22 cellular contexts compared by ENCODE assay signal in the genomic region with DNA sequence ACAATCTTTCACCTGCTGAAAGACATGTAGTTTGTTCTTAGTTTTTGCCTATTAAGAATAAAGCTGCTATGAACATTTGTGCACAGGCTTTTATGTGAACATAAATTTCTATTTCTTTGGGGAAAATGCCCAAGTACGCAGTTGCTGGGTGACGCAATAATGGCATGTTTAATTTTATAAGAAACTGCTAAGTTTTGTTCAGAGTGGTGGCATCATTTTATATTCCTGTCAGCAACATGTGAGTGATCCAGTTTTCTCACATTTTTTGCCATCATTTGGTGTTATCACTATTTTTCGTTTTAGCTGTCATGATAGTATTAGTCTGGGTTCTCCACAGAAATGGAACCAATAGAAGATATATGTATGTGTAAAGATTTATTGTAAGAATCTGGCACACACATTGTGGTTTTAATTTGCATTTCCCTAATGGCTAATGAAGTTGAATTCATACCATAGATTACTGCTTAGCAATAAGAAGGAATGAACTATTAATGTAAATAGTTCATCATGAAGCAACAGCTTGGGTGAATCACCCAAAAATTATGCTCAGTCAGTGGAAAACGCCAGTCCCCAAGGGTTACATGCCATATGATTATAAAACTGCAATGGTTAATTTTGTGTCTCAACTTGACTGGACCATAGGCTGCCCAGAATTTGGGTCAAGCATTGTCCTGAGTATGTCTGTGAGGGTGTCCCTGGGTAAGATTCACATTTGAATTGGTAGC.
DNase-seq lines count a peak whose midpoint lies in the region; ATAC-seq, FAIRE-seq and TF ChIP-seq lines count a peak whose summit lies in the region.
"Had no signal": no experiment of that assay in that cellular context is flagged by ENCODE, and none has a peak within 500 bp of the region (broad histone marks: within the 10 kb centered on the region; RNA-seq: fewer than 3 reads in every experiment).

No MANE protein-coding gene starts in this region.

- H2AFZ ChIP-seq in HepG2 (ENCODE audit: low read length) (no peak overlapping the region), astrocyte (ENCODE audit: low read depth, low read length) (no peak overlapping the region), fibroblast of lung (ENCODE audit: low read length) (no peak overlapping the region)

- H3K4me2 ChIP-seq in HepG2 (ENCODE audit: low read depth, low read length) (no peak overlapping the region), astrocyte (ENCODE audit: low read length) (no peak overlapping the region), fibroblast of lung (ENCODE audit: extremely low read depth, insufficient read depth, low read length) (no peak overlapping the region)
- H3K4me2 ChIP-seq: A549 had no signal

- no peak overlapping the region for H3K4me3 Mint-ChIP-seq in astrocyte (ENCODE audit: unreplicated experiment)
- H3K4me3 Mint-ChIP-seq: CD4-positive, alpha-beta T cell; H9; IgD-negative memory B cell had no signal

- no peaks in the 10 kb centered on the region for H3K36me3 ChIP-seq in HepG2 (replicated peaks in 1 of 2; ENCODE audit: control insufficient read depth in 1 of 2, insufficient read depth in 2 of 2, low read length in 2 of 2)
- no peaks in the 10 kb centered on the region for H3K36me3 ChIP-seq in right lobe of liver
- H3K36me3 ChIP-seq in astrocyte (ENCODE audit: insufficient read depth, low read length) = no peaks in the 10 kb centered on the region
- no peaks in the 10 kb centered on the region for H3K36me3 ChIP-seq in fibroblast of lung (ENCODE audit: control insufficient read depth, insufficient read depth, low read length)

- H4K20me1 ChIP-seq in HepG2 (ENCODE audit: insufficient read depth, low read length) = no peaks in the 10 kb centered on the region
- no peaks in the 10 kb centered on the region for H4K20me1 ChIP-seq in astrocyte (ENCODE audit: insufficient read depth, low read length)
- no peaks in the 10 kb centered on the region for H4K20me1 ChIP-seq in fibroblast of lung (ENCODE audit: control insufficient read depth, extremely low read depth, insufficient read depth, low read length)

- CTCF ChIA-PET in HepG2 (lab: Yijun Ruan, JAX; ENCODE audit: low intra/inter-chr PET ratio, low total read pairs) = no interaction called here

- H3K4me3 ChIP-seq in HepG2 (replicated peaks in 1 of 3; ENCODE audit: insufficient read depth in 1 of 3, low read depth in 2 of 3, low read length in 3 of 3) (no peak overlapping the region), right lobe of liver (no peak overlapping the region), astrocyte (ENCODE audit: insufficient read depth, low read depth, low read length) (no peak overlapping the region), fibroblast of lung (replicated peaks in 1 of 4; ENCODE audit: control extremely low read depth in 1 of 4, insufficient read depth in 1 of 4, low read depth in 3 of 4, low read length in 4 of 4) (no peak overlapping the region)
- H3K4me3 ChIP-seq: A549 had no signal

- POLR2A ChIA-PET in HepG2 (lab: Yijun Ruan, JAX) = no interaction called here

- H3K27me3 ChIP-seq in HepG2 (ENCODE audit: control insufficient read depth in 1 of 2, insufficient read depth in 2 of 2, low read length in 2 of 2) (no peaks in the 10 kb centered on the region), right lobe of liver (no peaks in the 10 kb centered on the region), astrocyte (ENCODE audit: insufficient read depth, low read length) (no peaks in the 10 kb centered on the region), fibroblast of lung (ENCODE audit: control insufficient read depth, insufficient read depth, low read length) (no peaks in the 10 kb centered on the region)

- H3K4me1 Mint-ChIP-seq in astrocyte (ENCODE audit: low read depth, unreplicated experiment) = no peaks in the 10 kb centered on the region
- H3K4me1 Mint-ChIP-seq: H9, IgD-negative memory B cell had no signal

- H3K36me3 Mint-ChIP-seq in astrocyte (ENCODE audit: low read depth, unreplicated experiment) = no peaks in the 10 kb centered on the region
- H3K36me3 Mint-ChIP-seq: IgD-negative memory B cell had no signal

- no peak overlapping the region for H3K27ac Mint-ChIP-seq in astrocyte (ENCODE audit: unreplicated experiment)
- H3K27ac Mint-ChIP-seq: CD4-positive, alpha-beta T cell; H9; IgD-negative memory B cell had no signal

- TF ChIP-seq POLR2A in HepG2 (IDR thresholded peaks at IDR 0.05; ENCODE audit: insufficient read depth in 1 of 2, low read depth in 2 of 2, low read length in 2 of 2) (no peak), right lobe of liver (IDR thresholded peaks at IDR 0.05) (no peak)

- no peaks in the 10 kb centered on the region for H3K79me2 ChIP-seq in HepG2 (ENCODE audit: insufficient read depth, low read length)
- no peaks in the 10 kb centered on the region for H3K79me2 ChIP-seq in astrocyte (ENCODE audit: insufficient read depth, low read length)
- H3K79me2 ChIP-seq in fibroblast of lung (ENCODE audit: control insufficient read depth, insufficient read depth, low read length) = no peaks in the 10 kb centered on the region

- no peaks in the 10 kb centered on the region for H3K9me3 Mint-ChIP-seq in astrocyte (ENCODE audit: unreplicated experiment)
- H3K9me3 Mint-ChIP-seq: CD4-positive, alpha-beta T cell; H9 had no signal

- H3K27ac ChIP-seq in HepG2 (ENCODE audit: extremely low read length, insufficient read depth, low read length) = no peak overlapping the region
- H3K27ac ChIP-seq in right lobe of liver = no peak overlapping the region
- no peak overlapping the region for H3K27ac ChIP-seq in astrocyte (ENCODE audit: low read depth, low read length)
- no peak overlapping the region for H3K27ac ChIP-seq in fibroblast of lung (ENCODE audit: insufficient read depth, low read length)
- H3K27ac ChIP-seq: 22Rv1, A549, C4-2B had no signal

- no TSS peak for BruUV-seq in HepG2 (replicated peaks; lab: Mats Ljungman, UMichigan)

- in situ Hi-C loops in HepG2 (cut with HindIII; ENCODE audit: extremely low pct_ligation_motif_present, low pct_unique_long_range_greater_than_20kb) = no loop called here

- H3K4me1 ChIP-seq in HepG2 (ENCODE audit: insufficient read depth, low read length) = no peaks in the 10 kb centered on the region
- peaks cover 0 to 6% (median 0%) of the 10 kb centered on the region in 4 donors for H3K4me1 ChIP-seq in right lobe of liver
- H3K4me1 ChIP-seq in astrocyte (ENCODE audit: insufficient read depth, low read length) = no peaks in the 10 kb centered on the region
- no peaks in the 10 kb centered on the region for H3K4me1 ChIP-seq in fibroblast of lung (ENCODE audit: control insufficient read depth, extremely low read depth, insufficient read depth, low read length)
- H3K4me1 ChIP-seq: Caco-2 had no signal

- FAIRE-seq in HepG2 (lab: Jason Lieb, UNC) (no peak), astrocyte (lab: Jason Lieb, UNC) (no peak)
- FAIRE-seq: A549, D721Med, GM12891, GM19239, H1 had no signal

- peaks cover 22% of the 10 kb centered on the region for H3K27me3 Mint-ChIP-seq in astrocyte (ENCODE audit: low read depth, unreplicated experiment)
- H3K27me3 Mint-ChIP-seq: IgD-negative memory B cell had no signal

- H3K9ac ChIP-seq in HepG2 (ENCODE audit: insufficient read depth, low read depth, low read length) (no peak overlapping the region), astrocyte (ENCODE audit: low read length) (no peak overlapping the region), fibroblast of lung (ENCODE audit: insufficient read depth, low read length) (no peak overlapping the region)

- intact Hi-C loops in HepG2 (cut with micrococcal nuclease; ENCODE audit: unreplicated experiment) = no loop called here
- intact Hi-C loops in right lobe of liver (cut with DNase I) = no loop called here

- no peak for TF ChIP-seq CTCF in HepG2 (CRISPR knock-in tag; IDR thresholded peaks at IDR 0.05)
- TF ChIP-seq CTCF in right lobe of liver (IDR thresholded peaks at IDR 0.05) = no peak
- TF ChIP-seq CTCF in astrocyte (IDR thresholded peaks at IDR 0.05; ENCODE audit: insufficient read depth, low read depth, low read length) = no peak
- no peak for TF ChIP-seq CTCF in fibroblast of lung (conservative IDR thresholded peaks at IDR 0.05 in 1 of 2, IDR thresholded peaks at IDR 0.05 in 1 of 2; ENCODE audit: low read depth in 1 of 2, low read length in 2 of 2)
- TF ChIP-seq CTCF in GM10266 (IDR thresholded peaks at IDR 0.05; ENCODE audit: control insufficient read depth, insufficient read depth, low read depth, missing control alignments) = no peak

- ATAC-seq in HepG2 = no peak
- ATAC-seq in right lobe of liver = no peak
- ATAC-seq in HG03565 (IDR thresholded peaks at IDR 0.05; ENCODE audit: unreplicated experiment) = no peak
- ATAC-seq: A549 had no signal

- 22% methylated on average over 4 of the region's 4 CpGs for WGBS in HepG2 (ENCODE audit: low lambda C conversion rate)
- 73% methylated on average over 4 of the region's 4 CpGs for WGBS in right lobe of liver (ENCODE audit: insufficient coverage, low coverage, low lambda C conversion rate, missing lambda C conversion rate)

- TF ChIP-seq RAD21 in HepG2 (CRISPR knock-in tag; IDR thresholded peaks at IDR 0.05) = no peak

- TF ChIP-seq EP300 in HepG2 (IDR thresholded peaks at IDR 0.05; ENCODE audit: low read depth in 2 of 2, low read length in 2 of 2) = no peak
- no peak for TF ChIP-seq EP300 in HepG2 (CRISPR knock-in tag; IDR thresholded peaks at IDR 0.05; ENCODE audit: borderline replicate concordance)

- DNase-seq in HepG2 (ENCODE audit: low spot score) (no peak), right lobe of liver (no peak), astrocyte (ENCODE audit: low read depth) (peak; percentile 4), fibroblast of lung (ENCODE audit: low read depth in 2 of 2) (peak; percentile 23 to 49), NCI-H69 (lab: John Stamatoyannopoulos, UW) (no peak), GM10266 (ENCODE audit: extremely low spot score) (no peak)
- no peak for DNase-seq in stimulated activated naive CD4-positive, alpha-beta T cell (lab: John Stamatoyannopoulos, UW)
- DNase-seq: AML-193; Caco-2; CD4-positive, alpha-beta T cell; DMS153; DMS79; H9 had no signal

- H3K9me3 ChIP-seq in HepG2 (ENCODE audit: low read length) (no peaks in the 10 kb centered on the region), right lobe of liver (no peaks in the 10 kb centered on the region), astrocyte (ENCODE audit: insufficient read depth, low read depth, low read length) (no peaks in the 10 kb centered on the region), fibroblast of lung (ENCODE audit: control insufficient read depth, insufficient read depth, low read depth, low read length) (no peaks in the 10 kb centered on the region)
- H3K9me3 ChIP-seq: A549, Caco-2 had no signal

TF ChIP-seq in HepG2, 621 proteins besides CTCF, POLR2A, EP300 and RAD21:
- TF ChIP-seq HDAC6 (IDR thresholded peaks at IDR 0.05; ENCODE audit: low read depth, low read length) (no peak), CEBPB (IDR thresholded peaks at IDR 0.05; ENCODE audit: borderline replicate concordance, low read depth, low read length) (peak; percentile 30; the same call in 1 of the 2 replicates)

Comparison
In these comparisons a context has a peak if more than half of its experiments do, and no peak if none do; other contexts are left out.
1. DNase-seq: peak in astrocyte (single experiment) and fibroblast of lung (2 of 2); none in HepG2 (single experiment), right lobe of liver (0 of 3), stimulated activated naive CD4-positive, alpha-beta T cell (0 of 6), NCI-H69 (single experiment) and GM10266 (single experiment).